ENCODE assay signal across 23 cellular contexts in genomic region chr2:162826901-162827300, GRCh38. TPM values are rescaled to one million over a fixed set of nuclear protein-coding genes. Genes with fewer than 3 reads are reported as not detected.
DNase-seq lines count a peak whose midpoint lies in the region; ATAC-seq and TF ChIP-seq lines count a peak whose summit lies in the region.
"Had no signal": no experiment of that assay in that cellular context is flagged by ENCODE, and none has a peak within 500 bp of the region (broad histone marks: within the 10 kb centered on the region; RNA-seq: fewer than 3 reads in every experiment).

No MANE protein-coding gene starts in this region.

- WGBS in mesenchymal stem cell, result no CpG with 5 or more reads among the region's 1 CpG

- H3K23ac ChIP-seq in mesenchymal stem cell (ENCODE audit: low read length in 2 of 2), result no peak overlapping the region

- no peak overlapping the region for H3K9ac ChIP-seq in mesenchymal stem cell (ENCODE audit: low read length)

- no peak overlapping the region for H2BK120ac ChIP-seq in mesenchymal stem cell (ENCODE audit: low read depth, low read length)

- peaks cover 11% of the 10 kb centered on the region for H3K4me1 Mint-ChIP-seq in WTC11
- H3K4me1 Mint-ChIP-seq: CD8-positive, alpha-beta memory T cell had no signal

- no peaks in the 10 kb centered on the region for H3K79me1 ChIP-seq in mesenchymal stem cell (replicated peaks; ENCODE audit: low read length, poor library complexity, severe bottlenecking)

- no peaks in the 10 kb centered on the region for H3K9me3 ChIP-seq in mesenchymal stem cell (ENCODE audit: control insufficient read depth, low read length)

- CTCF ChIA-PET in WTC11 (lab: Charles Lee), result no interaction called here

- H3K14ac ChIP-seq in mesenchymal stem cell (ENCODE audit: low read length in 2 of 2), result no peak overlapping the region

- H2BK5ac ChIP-seq in mesenchymal stem cell (ENCODE audit: low read depth, low read length, poor library complexity, severe bottlenecking), result no peak overlapping the region

- no peak overlapping the region for H3K4me3 ChIP-seq in mesenchymal stem cell (ENCODE audit: insufficient read depth in 1 of 2, low read depth in 1 of 2, low read length in 2 of 2)
- H3K4me3 ChIP-seq: PC-9 had no signal

- no peak overlapping the region for H2BK15ac ChIP-seq in mesenchymal stem cell (ENCODE audit: low read depth, poor library complexity, severe bottlenecking)

- H3K4me1 ChIP-seq in mesenchymal stem cell (ENCODE audit: control insufficient read depth, insufficient read depth, low read depth, low read length), result no peaks in the 10 kb centered on the region

- H3K4me2 ChIP-seq in mesenchymal stem cell (ENCODE audit: low read length, poor library complexity, severe bottlenecking), result no peak overlapping the region
- H3K4me2 ChIP-seq: PC-9 had no signal

- H3K18ac ChIP-seq in mesenchymal stem cell (ENCODE audit: low read depth in 1 of 2, low read length in 2 of 2), result no peak overlapping the region

- no peak overlapping the region for H4K91ac ChIP-seq in mesenchymal stem cell (ENCODE audit: low read length)

- peak; percentile 44; the same call in 1 of the 2 replicates for ATAC-seq in WTC11

- H4K8ac ChIP-seq in mesenchymal stem cell (ENCODE audit: low read length), result no peak overlapping the region

- H3K36me3 Mint-ChIP-seq in WTC11, result no peaks in the 10 kb centered on the region
- H3K36me3 Mint-ChIP-seq: CD8-positive, alpha-beta memory T cell had no signal

- H3K4ac ChIP-seq in mesenchymal stem cell (ENCODE audit: low read depth in 1 of 2, low read length in 2 of 2), result no peak overlapping the region

- DNase-seq in ELR (ENCODE audit: low read depth), result peak; percentile 11
- DNase-seq in NCI-H226, result peak; percentile 63
- no peak for DNase-seq in WTC11 (ENCODE audit: low spot score)
- peak; percentile 14 for DNase-seq in mesenchymal stem cell
- no peak for DNase-seq in NCI-H2171 treated with DMSO at 0.1 percent for 48 hours (lab: John Stamatoyannopoulos, UW)
- no peak for DNase-seq in NCI-H524 (lab: John Stamatoyannopoulos, UW)
- DNase-seq in occipital lobe (lab: John Stamatoyannopoulos, UW), result no peak
- DNase-seq: ACHN; C1 segment of cervical spinal cord; CD8-positive, alpha-beta memory T cell; DMS79 treated with DMSO at 0.1 percent for 48 hours; GDM1; H9; IMR-90; NCI-H1048; NCI-H1436 treated with DMSO at 0.1 percent for 48 hours; NCI-H2029 treated with DMSO at 0.1 percent for 48 hours; NCI-H2171; NCI-H774; PC-9 had no signal

- H2AK5ac ChIP-seq in mesenchymal stem cell (ENCODE audit: low read length, severe bottlenecking), result no peak overlapping the region

- no peak overlapping the region for H3K27ac Mint-ChIP-seq in WTC11
- H3K27ac Mint-ChIP-seq: CD8-positive, alpha-beta memory T cell had no signal

- H3K27me3 ChIP-seq in mesenchymal stem cell (ENCODE audit: control insufficient read depth in 1 of 2, insufficient read depth in 1 of 2, low read length in 2 of 2), result no peaks in the 10 kb centered on the region

- H3K4me3 Mint-ChIP-seq in WTC11, result no peak overlapping the region
- H3K4me3 Mint-ChIP-seq: CD8-positive, alpha-beta memory T cell; H9 had no signal

- no peaks in the 10 kb centered on the region for H3K9me3 Mint-ChIP-seq in WTC11
- H3K9me3 Mint-ChIP-seq: H9 had no signal

- H3K27ac ChIP-seq in mesenchymal stem cell (ENCODE audit: low read length, poor library complexity, severe bottlenecking), result no peak overlapping the region
- H3K27ac ChIP-seq: PC-9 had no signal

- POLR2A ChIA-PET in WTC11 (lab: Charles Lee), result no interaction called here

- no peak for TF ChIP-seq CTCF in WTC11 (IDR thresholded peaks at IDR 0.05)

- no peak overlapping the region for H2BK12ac ChIP-seq in mesenchymal stem cell (ENCODE audit: low read length in 2 of 2)

- no peaks in the 10 kb centered on the region for H3K27me3 Mint-ChIP-seq in WTC11 (ENCODE audit: low read depth)
- H3K27me3 Mint-ChIP-seq: CD8-positive, alpha-beta memory T cell had no signal

- no peaks in the 10 kb centered on the region for H3K36me3 ChIP-seq in mesenchymal stem cell (ENCODE audit: control insufficient read depth in 1 of 2, insufficient read depth in 2 of 2, low read depth in 1 of 2, low read length in 2 of 2)

- no peak overlapping the region for H2AFZ ChIP-seq in mesenchymal stem cell (ENCODE audit: low read depth, low read length)
- H2AFZ ChIP-seq: PC-9 had no signal

TF ChIP-seq in WTC11, 78 proteins besides CTCF, POLR2A, EP300 and RAD21:
- no peak for TF ChIP-seq ZNF512 (CRISPR knock-in tag; IDR thresholded peaks at IDR 0.05; ENCODE audit: borderline replicate concordance)
- TF ChIP-seq CBFB (CRISPR knock-in tag; IDR thresholded peaks at IDR 0.05; ENCODE audit: low read depth), result no peak
- no peak for TF ChIP-seq MLX (CRISPR knock-in tag; IDR thresholded peaks at IDR 0.05)
- TF ChIP-seq NFATC4 (CRISPR knock-in tag; IDR thresholded peaks at IDR 0.05), result no peak
- TF ChIP-seq ZNF416 (CRISPR knock-in tag; IDR thresholded peaks at IDR 0.05), result no peak
- no peak for TF ChIP-seq MYBL2 (CRISPR knock-in tag; IDR thresholded peaks at IDR 0.05)
- no peak for TF ChIP-seq NR3C1 (CRISPR knock-in tag; conservative IDR thresholded peaks at IDR 0.05; ENCODE audit: low read depth)

RNA-seq across cellular contexts. Expression of gene KCNH7, which starts 11.7 kb away (rescaled TPM):
- total RNA-seq in WTC11 (2021), result 0.80 to 1.4 TPM (median 1.0 TPM) in 3 replicates
- 0.03 TPM for polyA plus RNA-seq in mesenchymal stem cell (2013, experiment 1 of 2)
- polyA plus RNA-seq in mesenchymal stem cell (2013, experiment 2 of 2), result 0.01 TPM
- 103 TPM for total RNA-seq in occipital lobe
- total RNA-seq: CD8-positive, alpha-beta memory T cell; IMR-90; MCF 10A; NCI-H460; PC-9; SK-MEL-5 had no signal
- polyA plus RNA-seq: CD8-positive, alpha-beta memory T cell; IMR-90 had no signal

Comparison
In these comparisons a context has a peak if more than half of its experiments do, and no peak if none do; other contexts are left out.
1. DNase-seq: peak in ELR (single experiment), NCI-H226 (single experiment) and mesenchymal stem cell (single experiment); none in WTC11 (single experiment), NCI-H2171 treated with DMSO at 0.1 percent for 48 hours (single experiment), NCI-H524 (0 of 2) and occipital lobe (single experiment).
2. RNA of gene KCNH7, which starts 11.7 kb away (total RNA-seq): 103 TPM in occipital lobe (single experiment); 0.80 to 1.4 TPM in WTC11; every median in the first group is over 10 times any median in the second.